1 cellular context compared by ENCODE assay signal in genomic region chr19:51904331-51905165, GRCh38.
TF ChIP-seq lines count a peak whose summit lies in the region.

TSS of gene ZNF649 (minus strand) at chr19:51905017. CDS start at chr19:51900107, 4,910 bp downstream.

TF ChIP-seq in HepG2, 621 proteins besides CTCF, POLR2A, EP300 and RAD21 (continued from another document):
- TF ChIP-seq BCLAF1 (IDR thresholded peaks at IDR 0.05) = no peak
- TF ChIP-seq XRCC5 (optimal IDR thresholded peaks at IDR 0.05; ENCODE audit: low read length) = peak; percentile 94
- TF ChIP-seq HOXD1 (CRISPR knock-in tag; IDR thresholded peaks at IDR 0.05) = no peak
- TF ChIP-seq MBNL3 (CRISPR knock-in tag; conservative IDR thresholded peaks at IDR 0.05) = no peak
- no peak for TF ChIP-seq KDM1A (CRISPR knock-in tag; IDR thresholded peaks at IDR 0.05)
- TF ChIP-seq, protein P1, sequence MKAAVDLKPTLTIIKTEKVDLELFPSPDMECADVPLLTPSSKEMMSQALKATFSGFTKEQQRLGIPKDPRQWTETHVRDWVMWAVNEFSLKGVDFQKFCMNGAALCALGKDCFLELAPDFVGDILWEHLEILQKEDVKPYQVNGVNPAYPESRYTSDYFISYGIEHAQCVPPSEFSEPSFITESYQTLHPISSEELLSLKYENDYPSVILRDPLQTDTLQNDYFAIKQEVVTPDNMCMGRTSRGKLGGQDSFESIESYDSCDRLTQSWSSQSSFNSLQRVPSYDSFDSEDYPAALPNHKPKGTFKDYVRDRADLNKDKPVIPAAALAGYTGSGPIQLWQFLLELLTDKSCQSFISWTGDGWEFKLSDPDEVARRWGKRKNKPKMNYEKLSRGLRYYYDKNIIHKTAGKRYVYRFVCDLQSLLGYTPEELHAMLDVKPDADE (CRISPR knock-in tag; IDR thresholded peaks at IDR 0.05) = no peak
- no peak for TF ChIP-seq ZFP62 (CRISPR knock-in tag; IDR thresholded peaks at IDR 0.05)
- no peak for TF ChIP-seq TFAP4 (IDR thresholded peaks at IDR 0.05; ENCODE audit: borderline replicate concordance, low read depth)
- no peak for TF ChIP-seq ZSCAN22 (CRISPR knock-in tag; IDR thresholded peaks at IDR 0.05)
- TF ChIP-seq ZNF564 (CRISPR knock-in tag; IDR thresholded peaks at IDR 0.05) = no peak
- no peak for TF ChIP-seq ZSCAN12 (CRISPR knock-in tag; IDR thresholded peaks at IDR 0.05)
- TF ChIP-seq ZNF788 (CRISPR knock-in tag; IDR thresholded peaks at IDR 0.05; ENCODE audit: borderline replicate concordance) = no peak; the same call in 1 of the 2 replicates
- peak; percentile 54 for TF ChIP-seq HDAC2 (CRISPR knock-in tag; IDR thresholded peaks at IDR 0.05)
- TF ChIP-seq ZBTB3 (CRISPR knock-in tag; IDR thresholded peaks at IDR 0.05; ENCODE audit: borderline replicate concordance, low read depth) = no peak
- no peak for TF ChIP-seq ZNF232 (CRISPR knock-in tag; IDR thresholded peaks at IDR 0.05; ENCODE audit: borderline replicate concordance)
- peak; percentile 61 for TF ChIP-seq PHF20 (CRISPR knock-in tag; IDR thresholded peaks at IDR 0.05)
- TF ChIP-seq YEATS4 (CRISPR knock-in tag; IDR thresholded peaks at IDR 0.05; ENCODE audit: borderline replicate concordance) = peak; percentile 72; the same call in 1 of the 2 replicates
- TF ChIP-seq ZFP36L1 (CRISPR knock-in tag; IDR thresholded peaks at IDR 0.05) = no peak
- TF ChIP-seq PCBP1 (IDR thresholded peaks at IDR 0.05; ENCODE audit: borderline replicate concordance, low read depth, low read length) = no peak
- 0 out of 2 replicates have a peak, but pooled peaks have one; percentile 39 for TF ChIP-seq ATF3 (CRISPR knock-in tag; IDR thresholded peaks at IDR 0.05)
- no peak for TF ChIP-seq NCOR1 (IDR thresholded peaks at IDR 0.05; ENCODE audit: borderline replicate concordance, low read length)
- TF ChIP-seq ATM (IDR thresholded peaks at IDR 0.05; ENCODE audit: borderline replicate concordance) = no peak
- peak; percentile 86 for TF ChIP-seq CREM (IDR thresholded peaks at IDR 0.05)
- TF ChIP-seq CREM (CRISPR knock-in tag; IDR thresholded peaks at IDR 0.05) = no peak
- TF ChIP-seq JDP2 (CRISPR knock-in tag; IDR thresholded peaks at IDR 0.05; ENCODE audit: borderline replicate concordance) = no peak
- TF ChIP-seq KMT2A (CRISPR knock-in tag; IDR thresholded peaks at IDR 0.05) = peak; percentile 73; the same call in 1 of the 2 replicates
- no peak for TF ChIP-seq THAP8 (CRISPR knock-in tag; IDR thresholded peaks at IDR 0.05; ENCODE audit: borderline replicate concordance)
- no peak for TF ChIP-seq ZNF841 (CRISPR knock-in tag; IDR thresholded peaks at IDR 0.05; ENCODE audit: borderline replicate concordance)
- TF ChIP-seq JUND (CRISPR knock-in tag; IDR thresholded peaks at IDR 0.05) = no peak
- TF ChIP-seq ZNF780A (CRISPR knock-in tag; IDR thresholded peaks at IDR 0.05) = no peak
- TF ChIP-seq SMAD9 (CRISPR knock-in tag; IDR thresholded peaks at IDR 0.05) = no peak
- TF ChIP-seq ZNF484 (CRISPR knock-in tag; IDR thresholded peaks at IDR 0.05; ENCODE audit: borderline replicate concordance, low read depth) = no peak
- TF ChIP-seq ZFP1 (CRISPR knock-in tag; IDR thresholded peaks at IDR 0.05) = no peak
- no peak for TF ChIP-seq CEBPB (IDR thresholded peaks at IDR 0.05; ENCODE audit: borderline replicate concordance, low read depth, low read length)
- no peak for TF ChIP-seq SYNCRIP (IDR thresholded peaks at IDR 0.05; ENCODE audit: insufficient read depth, low read depth, low read length)
- TF ChIP-seq, protein P2, sequence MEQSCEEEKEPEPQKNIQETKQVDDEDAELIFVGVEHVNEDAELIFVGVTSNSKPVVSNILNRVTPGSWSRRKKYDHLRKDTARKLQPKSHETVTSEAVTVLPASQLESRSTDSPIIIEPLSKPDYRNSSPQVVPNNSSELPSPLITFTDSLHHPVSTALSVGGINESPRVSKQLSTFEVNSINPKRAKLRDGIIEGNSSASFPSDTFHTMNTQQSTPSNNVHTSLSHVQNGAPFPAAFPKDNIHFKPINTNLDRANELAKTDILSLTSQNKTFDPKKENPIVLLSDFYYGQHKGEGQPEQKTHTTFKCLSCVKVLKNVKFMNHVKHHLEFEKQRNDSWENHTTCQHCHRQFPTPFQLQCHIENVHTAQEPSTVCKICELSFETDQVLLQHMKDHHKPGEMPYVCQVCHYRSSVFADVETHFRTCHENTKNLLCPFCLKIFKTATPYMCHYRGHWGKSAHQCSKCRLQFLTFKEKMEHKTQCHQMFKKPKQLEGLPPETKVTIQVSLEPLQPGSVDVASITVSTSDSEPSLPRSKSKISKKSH (CRISPR knock-in tag; IDR thresholded peaks at IDR 0.05; ENCODE audit: borderline replicate concordance) = no peak
- TF ChIP-seq TBX3 (IDR thresholded peaks at IDR 0.05; ENCODE audit: borderline replicate concordance) = no peak
- TF ChIP-seq RARA (CRISPR knock-in tag; IDR thresholded peaks at IDR 0.05) = no peak
- TF ChIP-seq REL (CRISPR knock-in tag; conservative IDR thresholded peaks at IDR 0.05) = no peak
- no peak for TF ChIP-seq ZFYVE20 (CRISPR knock-in tag; IDR thresholded peaks at IDR 0.05; ENCODE audit: borderline replicate concordance, low read depth)
- TF ChIP-seq TFDP1 (CRISPR knock-in tag; IDR thresholded peaks at IDR 0.05; ENCODE audit: borderline replicate concordance) = peak; percentile 84
